Comparison of ENCODE assay signal across 8 cellular contexts in genomic region chr20:53916173-53916512, GRCh38.
DNase-seq lines count a peak whose midpoint lies in the region; ATAC-seq and TF ChIP-seq lines count a peak whose summit lies in the region.

No MANE protein-coding gene starts in this region.

- no peak for ATAC-seq in IMR-90 (ENCODE audit: low read depth)
- ATAC-seq in left colon = peak; percentile 27
- peak; percentile 40 for ATAC-seq in stimulated activated naive CD8-positive, alpha-beta T cell treated with anti-CD3 and anti-CD28 coated beads, Interleukin-15, amount 100 ng/mL, for 72 hours
- no peak for ATAC-seq in GM19023 (IDR thresholded peaks at IDR 0.05; ENCODE audit: unreplicated experiment)

- peaks cover 3% of the 10 kb centered on the region for H3K27me3 Mint-ChIP-seq in activated T-helper 2 cell treated with anti-CD3 and anti-CD28 coated beads, Interferon-gamma antibody, Interleukin-2, Interleukin-4, amounts not matched to agents 10 μg/mL and 5 μg/mL and 100 μg/mL, durations not matched to agents 14 hours and 24 hours and 36 hours (ENCODE audit: low read depth)
- no peaks in the 10 kb centered on the region for H3K27me3 Mint-ChIP-seq in stimulated activated naive CD8-positive, alpha-beta T cell treated with anti-CD3 and anti-CD28 coated beads, Interleukin-15, amount 100 ng/mL, for 72 hours

- H3K79me1 ChIP-seq in IMR-90 (ENCODE audit: low read depth in 1 of 2, low read length in 2 of 2) = peaks cover 0 to 13% of the 10 kb centered on the region in 2 experiments; a peak in 1 of 4 replicates

- no peak for TF ChIP-seq CTCF in IMR-90 (conservative IDR thresholded peaks at IDR 0.05; ENCODE audit: low read depth, low read length)

- H2BK20ac ChIP-seq in IMR-90 (ENCODE audit: low read depth, low read length) = peak overlapping the region; percentile 94

- CTCF ChIA-PET in IMR-90 (lab: Yijun Ruan, JAX) = interaction anchor here (0.6 to 3.6 kb wide), 21 partner anchors 8 to 767 kb away, joined by 3 to 17 read pairs (median 4); no protein-coding TSS in a partner anchor

- peak overlapping the region; percentile 88 for H3K23ac ChIP-seq in IMR-90 (ENCODE audit: low read depth, low read length)

- peak overlapping the region; percentile 87 for H3K14ac ChIP-seq in IMR-90 (replicated peaks; ENCODE audit: low read depth, low read length)

- H3K4ac ChIP-seq in IMR-90 (ENCODE audit: low read depth, low read length) = peak overlapping the region; percentile 94

- H4K5ac ChIP-seq in IMR-90 (ENCODE audit: low read depth, low read length) = peak overlapping the region; percentile 94

- peak overlapping the region; percentile 87 for H3K18ac ChIP-seq in IMR-90 (ENCODE audit: low read depth, low read length)

- no TSS peak for BruUV-seq in IMR-90 (replicated peaks; lab: Mats Ljungman, UMichigan)

- H4K20me1 ChIP-seq in IMR-90 (ENCODE audit: insufficient read depth, low read length) = no peaks in the 10 kb centered on the region

- no peaks in the 10 kb centered on the region for H3K27me3 ChIP-seq in IMR-90 (ENCODE audit: control insufficient read depth, insufficient read depth, low read length)

- no peaks in the 10 kb centered on the region for H3K36me3 ChIP-seq in IMR-90 (ENCODE audit: control insufficient read depth, insufficient read depth, low read length)

- TF ChIP-seq POLR2A in IMR-90 (IDR thresholded peaks at IDR 0.05; ENCODE audit: low read depth, low read length) = no peak

- H4K91ac ChIP-seq in IMR-90 (ENCODE audit: insufficient read depth, low read depth, low read length) = peak overlapping the region; percentile 92

- H3K4me1 Mint-ChIP-seq in activated T-helper 2 cell treated with anti-CD3 and anti-CD28 coated beads, Interferon-gamma antibody, Interleukin-2, Interleukin-4, amounts not matched to agents 10 μg/mL and 5 μg/mL and 100 μg/mL, durations not matched to agents 14 hours and 24 hours and 36 hours (ENCODE audit: low read depth) = peaks cover 52% of the 10 kb centered on the region
- H3K4me1 Mint-ChIP-seq in stimulated activated naive CD8-positive, alpha-beta T cell treated with anti-CD3 and anti-CD28 coated beads, Interleukin-15, amount 100 ng/mL, for 72 hours = peaks cover 66% of the 10 kb centered on the region

- no peak for DNase-seq in IMR-90
- DNase-seq in activated T-helper 2 cell treated with anti-CD3 and anti-CD28 coated beads, Interferon-gamma antibody, Interleukin-2, Interleukin-4, amounts not matched to agents 10 μg/mL and 5 μg/mL and 100 μg/mL, durations not matched to agents 14 hours and 24 hours and 36 hours (ENCODE audit: low spot score) = no peak
- no peak for DNase-seq in left colon
- DNase-seq in stimulated activated naive CD8-positive, alpha-beta T cell treated with anti-CD3 and anti-CD28 coated beads, Interleukin-15, amount 100 ng/mL, for 72 hours = no peak
- no peak for DNase-seq in NCI-H345 (lab: John Stamatoyannopoulos, UW)
- no peak for DNase-seq in NCI-H446 treated with DMSO at 0.1 percent for 48 hours (lab: John Stamatoyannopoulos, UW)
- no peak for DNase-seq in COLO829 (ENCODE audit: low spot score)

- H3K9me1 ChIP-seq in IMR-90 (ENCODE audit: insufficient read depth, low read length) = peaks cover 2% of the 10 kb centered on the region; the same call in 1 of the 2 replicates

- H3K4me3 Mint-ChIP-seq in activated T-helper 2 cell treated with anti-CD3 and anti-CD28 coated beads, Interferon-gamma antibody, Interleukin-2, Interleukin-4, amounts not matched to agents 10 μg/mL and 5 μg/mL and 100 μg/mL, durations not matched to agents 14 hours and 24 hours and 36 hours (ENCODE audit: low read depth) = peak overlapping the region; percentile 89
- H3K4me3 Mint-ChIP-seq in stimulated activated naive CD8-positive, alpha-beta T cell treated with anti-CD3 and anti-CD28 coated beads, Interleukin-15, amount 100 ng/mL, for 72 hours = peak overlapping the region; percentile 97 to 98

- dilution Hi-C loops in IMR-90 (cut with HindIII; ENCODE audit: low sequenced_read_pairs, unreplicated experiment) = no loop called here

- H2AK9ac ChIP-seq in IMR-90 (replicated peaks; ENCODE audit: low read depth, low read length, poor library complexity) = peak overlapping the region; percentile 55

- WGBS in IMR-90 (ENCODE audit: extremely low coverage in 2 of 2, insufficient read length in 1 of 2), 2 experiments = 40% methylated on average over 1 of the region's 2 CpGs; no CpG with 5 or more reads in 1 of the 2 experiments

- peak overlapping the region; percentile 90 for H2AK5ac ChIP-seq in IMR-90 (ENCODE audit: low read depth, low read length)

- peak overlapping the region; percentile 50 for H3K4me2 ChIP-seq in IMR-90 (ENCODE audit: low read depth, low read length)

- no peak overlapping the region for H3K4me3 ChIP-seq in IMR-90 (ENCODE audit: insufficient read depth, low read depth, low read length)

- H3K9me3 Mint-ChIP-seq in activated T-helper 2 cell treated with anti-CD3 and anti-CD28 coated beads, Interferon-gamma antibody, Interleukin-2, Interleukin-4, amounts not matched to agents 10 μg/mL and 5 μg/mL and 100 μg/mL, durations not matched to agents 14 hours and 24 hours and 36 hours = no peaks in the 10 kb centered on the region
- H3K9me3 Mint-ChIP-seq in stimulated activated naive CD8-positive, alpha-beta T cell treated with anti-CD3 and anti-CD28 coated beads, Interleukin-15, amount 100 ng/mL, for 72 hours = peaks cover 2 to 5% of the 10 kb centered on the region in 2 donors

- H3K27ac ChIP-seq in IMR-90 (ENCODE audit: insufficient read depth, low read length) = peak overlapping the region; percentile 72

- intact Hi-C loops in IMR-90 (cut with micrococcal nuclease) (loop anchor here (2.0 to 5.0 kb wide), 3 partner anchors 25 to 259 kb away; no protein-coding TSS in a partner anchor), left colon (cut with DNase I, micrococcal nuclease) (loop anchor here in 1 of 2 donors (2.0 kb wide), 1 partner anchor 337 kb away; no protein-coding TSS in a partner anchor)
- intact Hi-C loops in activated T-helper 2 cell treated with anti-CD3 and anti-CD28 coated beads, Interferon-gamma antibody, Interleukin-2, Interleukin-4, amounts not matched to agents 10 μg/mL and 5 μg/mL and 100 μg/mL, durations not matched to agents 14 hours and 24 hours and 36 hours (cut with micrococcal nuclease) = loop anchor here (1.0 to 2.0 kb wide), 2 partner anchors 19 to 47 kb away; no protein-coding TSS in a partner anchor

- H2BK120ac ChIP-seq in IMR-90 (ENCODE audit: low read depth, low read length) = peak overlapping the region; percentile 91

- POLR2A ChIA-PET in IMR-90 (lab: Charles Lee; ENCODE audit: unreplicated experiment) = interaction anchor here (0.6 to 0.7 kb wide), 3 partner anchors 109 to 292 kb away, joined by 3 to 5 read pairs (median 5); no protein-coding TSS in a partner anchor

- peaks cover 31% of the 10 kb centered on the region for H3K4me1 ChIP-seq in IMR-90 (ENCODE audit: control insufficient read depth, insufficient read depth, low read length)

- peak overlapping the region; percentile 12; the same call in 1 of the 2 replicates for H3K56ac ChIP-seq in IMR-90 (ENCODE audit: extremely low read depth, insufficient read depth, low read length)

- in situ Hi-C loops in IMR-90 (cut with MboI; ENCODE audit: low sequenced_read_pairs) = no loop called here

- peak overlapping the region; percentile 100 for H2BK15ac ChIP-seq in IMR-90 (ENCODE audit: low read depth, low read length)

- H3K27ac Mint-ChIP-seq in activated T-helper 2 cell treated with anti-CD3 and anti-CD28 coated beads, Interferon-gamma antibody, Interleukin-2, Interleukin-4, amounts not matched to agents 10 μg/mL and 5 μg/mL and 100 μg/mL, durations not matched to agents 14 hours and 24 hours and 36 hours = peak overlapping the region; percentile 92
- H3K27ac Mint-ChIP-seq in stimulated activated naive CD8-positive, alpha-beta T cell treated with anti-CD3 and anti-CD28 coated beads, Interleukin-15, amount 100 ng/mL, for 72 hours = peak overlapping the region; percentile 97

- peak overlapping the region; percentile 74 for H3K9ac ChIP-seq in IMR-90 (ENCODE audit: low read depth, low read length)

- H2AFZ ChIP-seq in IMR-90 (replicated peaks; ENCODE audit: low read length, poor library complexity) = peak overlapping the region; percentile 81

- no peak for TF ChIP-seq RAD21 in IMR-90 (IDR thresholded peaks at IDR 0.05; ENCODE audit: low read length)

- H4K8ac ChIP-seq in IMR-90 (ENCODE audit: low read depth in 2 of 2, low read length in 2 of 2) = peak overlapping the region; percentile 97 to 98

- peak overlapping the region; percentile 61 for H2BK5ac ChIP-seq in IMR-90 (ENCODE audit: low read depth, low read length, poor library complexity, severe bottlenecking)

- H3K36me3 Mint-ChIP-seq in activated T-helper 2 cell treated with anti-CD3 and anti-CD28 coated beads, Interferon-gamma antibody, Interleukin-2, Interleukin-4, amounts not matched to agents 10 μg/mL and 5 μg/mL and 100 μg/mL, durations not matched to agents 14 hours and 24 hours and 36 hours (ENCODE audit: low read depth) = no peaks in the 10 kb centered on the region

- no peaks in the 10 kb centered on the region for H3K9me3 ChIP-seq in IMR-90 (ENCODE audit: control insufficient read depth, insufficient read depth, low read length)

TF ChIP-seq in IMR-90, 13 proteins besides CTCF, POLR2A, EP300 and RAD21 (continues in another document):
- TF ChIP-seq NFE2L2 (IDR thresholded peaks at IDR 0.05; ENCODE audit: low read depth, low read length) = no peak
- no peak for TF ChIP-seq FOS (IDR thresholded peaks at IDR 0.05; ENCODE audit: low read depth, low read length)
- no peak for TF ChIP-seq RCOR1 (IDR thresholded peaks at IDR 0.05; ENCODE audit: insufficient replicate concordance, low read length)
- TF ChIP-seq SMC3 (IDR thresholded peaks at IDR 0.05; ENCODE audit: low read depth, low read length) = no peak
- no peak for TF ChIP-seq ELK1 (IDR thresholded peaks at IDR 0.05; ENCODE audit: borderline replicate concordance, low read depth, low read length)
- TF ChIP-seq BHLHE40 (IDR thresholded peaks at IDR 0.05; ENCODE audit: low read depth, low read length) = no peak
- TF ChIP-seq MAZ (IDR thresholded peaks at IDR 0.05; ENCODE audit: borderline replicate concordance, low read depth, low read length) = no peak
- TF ChIP-seq MXI1 (IDR thresholded peaks at IDR 0.05; ENCODE audit: borderline replicate concordance, low read depth, low read length) = no peak
- TF ChIP-seq RFX5 (IDR thresholded peaks at IDR 0.05; ENCODE audit: low read depth, low read length) = no peak
- TF ChIP-seq MAFK (IDR thresholded peaks at IDR 0.05; ENCODE audit: low read depth, low read length) = no peak
- TF ChIP-seq CHD1 (IDR thresholded peaks at IDR 0.05; ENCODE audit: low read depth, low read length) = no peak

Comparison
In these comparisons a context has a peak if more than half of its experiments do, and no peak if none do; other contexts are left out.
1. ATAC-seq: peak in left colon (single experiment) and stimulated activated naive CD8-positive, alpha-beta T cell treated with anti-CD3 and anti-CD28 coated beads, Interleukin-15, amount 100 ng/mL, for 72 hours (single experiment); none in IMR-90 (single experiment) and GM19023 (single experiment).